Comparison of ENCODE assay signal across 14 cellular contexts in the genomic region with DNA sequence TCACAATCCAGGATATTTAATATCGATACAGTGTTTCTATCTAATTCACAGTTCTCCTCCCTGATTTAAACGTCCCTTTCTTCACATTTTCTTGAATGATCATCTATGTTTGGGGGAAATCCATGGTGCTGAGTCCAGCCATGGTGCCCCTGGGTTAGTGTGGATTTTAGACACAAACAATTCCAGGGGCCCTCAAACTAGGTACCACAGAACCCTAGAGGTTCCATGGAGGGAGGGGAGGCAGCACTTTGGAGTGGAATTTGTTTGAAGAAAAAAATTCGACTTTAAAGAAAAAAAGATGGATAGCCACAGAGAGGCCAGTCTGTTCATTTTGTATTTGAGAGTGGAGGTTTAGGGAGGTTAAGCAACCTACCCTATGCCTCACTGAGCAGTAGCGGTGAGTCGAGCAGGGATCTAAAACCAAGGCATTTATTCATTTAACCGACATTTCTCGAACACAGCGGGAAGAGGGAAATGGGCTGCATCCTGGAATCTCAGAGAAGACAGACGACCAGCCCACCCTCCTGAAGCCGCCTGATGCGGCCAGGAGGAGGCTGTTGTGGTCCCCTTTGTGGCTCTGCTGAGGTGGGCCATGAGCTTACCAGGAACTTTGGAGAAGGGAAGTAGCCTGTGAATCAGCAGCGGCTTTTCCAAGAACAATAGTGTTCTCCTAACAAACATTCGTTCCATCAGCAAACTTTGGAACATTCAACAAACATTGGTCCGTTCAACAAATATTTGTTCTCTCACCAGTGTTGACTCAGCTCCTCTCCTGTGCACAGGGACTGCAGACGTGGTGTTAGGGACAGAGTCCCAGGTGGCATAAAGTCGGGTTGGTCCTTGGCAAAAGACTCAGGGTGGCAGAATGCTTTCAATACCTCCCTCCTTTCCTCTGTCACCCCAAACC.
DNase-seq lines count a peak whose midpoint lies in the region; ATAC-seq and TF ChIP-seq lines count a peak whose summit lies in the region.
"Had no signal": no experiment of that assay in that cellular context is flagged by ENCODE, and none has a peak within 500 bp of the region (broad histone marks: within the 10 kb centered on the region; RNA-seq: fewer than 3 reads in every experiment).

No MANE protein-coding gene starts in this region.

- H3K27me3 ChIP-seq in MG63 (no peaks in the 10 kb centered on the region), lung (ENCODE audit: control insufficient read depth, insufficient read depth) (no peaks in the 10 kb centered on the region), GM23338 (ENCODE audit: insufficient read depth) (no peaks in the 10 kb centered on the region), heart right ventricle (peaks cover 0 to 91% (median 72%) of the 10 kb centered on the region in 7 donors)

- peaks cover 8% of the 10 kb centered on the region; the same call in 1 of the 2 replicates for H3F3A ChIP-seq in GM23338 (replicated peaks; ENCODE audit: low read depth)

- H3K27ac ChIP-seq in C4-2B (peak overlapping the region; percentile 71), lung (ENCODE audit: low read depth in 1 of 2, low read length in 1 of 2) (no peak overlapping the region), GM23338 (ENCODE audit: low read depth) (no peak overlapping the region), heart right ventricle (no peak overlapping the region)
- H3K27ac ChIP-seq: psoas muscle had no signal

- H3K9me3 ChIP-seq in MG63 (no peaks in the 10 kb centered on the region), lung (ENCODE audit: control insufficient read depth in 2 of 2, insufficient read depth in 1 of 2, low read length in 1 of 2) (peaks cover 0 to 2% of the 10 kb centered on the region in 2 donors), heart right ventricle (no peaks in the 10 kb centered on the region)
- H3K9me3 ChIP-seq: psoas muscle had no signal

- H3K27me3 Mint-ChIP-seq in GM23338 (ENCODE audit: insufficient read depth, low read depth, poor library complexity): peaks cover 24% of the 10 kb centered on the region

- DNase-seq in MG63 (peak; percentile 27), astrocyte of the spinal cord (ENCODE audit: low read depth, low spot score) (peak; percentile 35), lung (ENCODE audit: low spot score) (no peak), NCI-H1694 treated with DMSO at 0.1 percent for 48 hours (lab: John Stamatoyannopoulos, UW) (no peak), GM23338 (ENCODE audit: low spot score) (no peak), heart right ventricle (no peak)
- DNase-seq: activated CD8-positive, alpha-beta memory T cell treated with anti-CD3 and anti-CD28 coated beads, Interleukin-2, amount 50 U/mL, for 48 hours; activated naive CD4-positive, alpha-beta T cell treated with anti-CD3 and anti-CD28 coated beads, Interleukin-2, amount 10 ng/mL, durations not matched to agents 7 days and 5 days; NCI-H526 treated with DMSO at 0.1 percent for 48 hours; psoas muscle had no signal

- H4K20me1 ChIP-seq in GM23338 (replicated peaks; ENCODE audit: insufficient read depth): no peaks in the 10 kb centered on the region

- H3K4me3 Mint-ChIP-seq in GM23338: no peak overlapping the region
- H3K4me3 Mint-ChIP-seq: activated naive CD4-positive, alpha-beta T cell treated with anti-CD3 and anti-CD28 coated beads, Interleukin-2, amount 10 ng/mL, durations not matched to agents 7 days and 5 days; IgD-negative memory B cell had no signal

- no peak overlapping the region for H3K4me2 ChIP-seq in GM23338

- H3K9me3 Mint-ChIP-seq in GM23338: no peaks in the 10 kb centered on the region
- H3K9me3 Mint-ChIP-seq: activated naive CD4-positive, alpha-beta T cell treated with anti-CD3 and anti-CD28 coated beads, Interleukin-2, amount 10 ng/mL, durations not matched to agents 7 days and 5 days had no signal

- H3K4me1 ChIP-seq in lung (ENCODE audit: control insufficient read depth in 2 of 2, insufficient read depth in 2 of 2, low read length in 2 of 2): peaks cover 0 to 1% of the 10 kb centered on the region in 2 donors
- peaks cover 22% of the 10 kb centered on the region for H3K4me1 ChIP-seq in GM23338 (ENCODE audit: insufficient read depth)
- H3K4me1 ChIP-seq in heart right ventricle: no peaks in the 10 kb centered on the region
- H3K4me1 ChIP-seq: psoas muscle had no signal

- H2AFZ ChIP-seq in GM23338: no peak overlapping the region

- ATAC-seq in lung (ENCODE audit: insufficient read depth, low FRiP score) (peak; percentile 19), GM23338 (no peak), HG03460 (IDR thresholded peaks at IDR 0.05; ENCODE audit: unreplicated experiment) (no peak), heart right ventricle (no peak)
- ATAC-seq: HCT116, psoas muscle had no signal

- no peaks in the 10 kb centered on the region for H3K79me2 ChIP-seq in GM23338 (replicated peaks; ENCODE audit: insufficient read depth)

- H3K4me1 Mint-ChIP-seq in GM23338: peaks cover 41% of the 10 kb centered on the region
- H3K4me1 Mint-ChIP-seq: activated naive CD4-positive, alpha-beta T cell treated with anti-CD3 and anti-CD28 coated beads, Interleukin-2, amount 10 ng/mL, durations not matched to agents 7 days and 5 days had no signal

- in situ Hi-C loops in astrocyte of the spinal cord (cut with HindIII; ENCODE audit: low sequenced_read_pairs): no loop called here

- no peaks in the 10 kb centered on the region for H3K36me3 ChIP-seq in MG63
- H3K36me3 ChIP-seq in lung (ENCODE audit: control insufficient read depth in 2 of 2, insufficient read depth in 2 of 2, low read length in 2 of 2): no peaks in the 10 kb centered on the region
- no peaks in the 10 kb centered on the region for H3K36me3 ChIP-seq in GM23338 (ENCODE audit: insufficient read depth)
- H3K36me3 ChIP-seq in heart right ventricle: no peaks in the 10 kb centered on the region

- TF ChIP-seq CTCF in C4-2B (conservative IDR thresholded peaks at IDR 0.05): no peak
- TF ChIP-seq CTCF in astrocyte of the spinal cord (IDR thresholded peaks at IDR 0.05; ENCODE audit: low read depth, low read length): no peak
- no peak for TF ChIP-seq CTCF in lung (IDR thresholded peaks at IDR 0.05; ENCODE audit: control extremely low read depth, extremely low read depth)
- no peak for TF ChIP-seq CTCF in GM23338 (conservative IDR thresholded peaks at IDR 0.05; ENCODE audit: low read depth in 2 of 2)
- no peak for TF ChIP-seq CTCF in heart right ventricle (IDR thresholded peaks at IDR 0.05)

- H3K9me2 ChIP-seq in GM23338 (ENCODE audit: insufficient read depth): no peaks in the 10 kb centered on the region

- H3K27ac Mint-ChIP-seq in GM23338: no peak overlapping the region
- H3K27ac Mint-ChIP-seq: activated naive CD4-positive, alpha-beta T cell treated with anti-CD3 and anti-CD28 coated beads, Interleukin-2, amount 10 ng/mL, durations not matched to agents 7 days and 5 days; IgD-negative memory B cell had no signal

- H3K4me3 ChIP-seq in MG63 (no peak overlapping the region), astrocyte of the spinal cord (ENCODE audit: low read depth, low read length) (no peak overlapping the region), lung (no peak overlapping the region), GM23338 (no peak overlapping the region), heart right ventricle (no peak overlapping the region)
- H3K4me3 ChIP-seq: psoas muscle had no signal

- intact Hi-C loops in heart right ventricle (cut with DNase I): no loop called here

- H3K36me3 Mint-ChIP-seq in GM23338 (ENCODE audit: low read depth): no peaks in the 10 kb centered on the region
- H3K36me3 Mint-ChIP-seq: activated naive CD4-positive, alpha-beta T cell treated with anti-CD3 and anti-CD28 coated beads, Interleukin-2, amount 10 ng/mL, durations not matched to agents 7 days and 5 days; IgD-negative memory B cell had no signal

- 41 to 43% methylated on average over 16 of the region's 16 CpGs for WGBS in lung, 2 donors
- WGBS in heart right ventricle, 2 donors: 67% methylated on average over 16 of the region's 16 CpGs

TF ChIP-seq in GM23338, 12 proteins besides CTCF, POLR2A, EP300 and RAD21 (continues in another document):
- no peak for TF ChIP-seq REST (IDR thresholded peaks at IDR 0.05; ENCODE audit: unreplicated experiment)

Comparison
In these comparisons a context has a peak if more than half of its experiments do, and no peak if none do; other contexts are left out.
1. DNase-seq: peak in MG63 (single experiment) and astrocyte of the spinal cord (single experiment); none in lung (single experiment), NCI-H1694 treated with DMSO at 0.1 percent for 48 hours (single experiment), GM23338 (single experiment) and heart right ventricle (0 of 2).